Comparison of ENCODE assay signal across 15 cellular contexts in the genomic region with DNA sequence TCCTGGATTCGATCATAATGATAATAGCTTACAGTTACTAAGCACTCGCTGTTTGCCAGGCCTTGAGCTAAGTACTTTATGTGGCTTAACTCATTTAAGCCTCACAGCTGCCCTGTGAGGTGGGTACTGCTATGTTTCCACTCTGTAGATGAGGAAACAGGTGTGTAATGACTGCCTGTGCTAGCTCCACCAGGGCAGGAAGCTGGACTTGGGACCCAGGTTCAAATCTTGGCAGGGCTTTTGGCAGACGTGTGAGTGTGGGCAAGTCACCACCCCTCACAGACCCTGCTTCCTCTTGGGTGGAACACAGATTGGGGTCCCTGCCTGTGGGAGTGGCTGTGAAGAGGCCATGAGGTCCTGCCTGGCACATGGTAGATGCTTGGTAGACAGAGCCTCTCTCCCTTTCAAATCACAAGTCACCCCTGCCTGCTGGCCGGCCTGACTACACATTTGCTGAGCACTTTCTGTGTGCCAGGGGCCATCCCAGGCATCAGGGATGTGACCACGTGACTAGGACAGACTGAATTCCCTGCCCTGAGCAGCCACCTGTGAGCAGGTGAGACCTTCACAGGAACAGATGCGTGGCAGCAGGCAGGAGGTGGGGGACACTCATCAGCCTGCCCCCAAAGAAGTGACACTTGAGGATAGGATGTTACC. TPM values are rescaled to one million over a fixed set of nuclear protein-coding genes. Genes with fewer than 3 reads are reported as not detected.
A peak's percentile ranks its signal among the peaks of the same experiment; 100 is the strongest.
DNase-seq lines count a peak whose midpoint lies in the region; ATAC-seq and TF ChIP-seq lines count a peak whose summit lies in the region.
"Had no signal": no experiment of that assay in that cellular context is flagged by ENCODE, and none has a peak within 500 bp of the region (broad histone marks: within the 10 kb centered on the region; RNA-seq: fewer than 3 reads in every experiment).

No MANE protein-coding gene starts in this region.

- WGBS in gastroesophageal sphincter (ENCODE audit: low coverage in 1 of 2), 2 donors = 54 to 67% methylated on average over 2 to 3 of the region's 6 CpGs
- 87% methylated on average over 6 of the region's 6 CpGs for WGBS in smooth muscle cell (ENCODE audit: low lambda C conversion rate)

- ATAC-seq in gastroesophageal sphincter = no peak
- no peak for ATAC-seq in stimulated activated effector memory CD8-positive, alpha-beta T cell treated with anti-CD3 and anti-CD28 coated beads, Interleukin-12 subunit alpha, Interleukin-12 subunit beta, amount 100 ng/mL, for 72 hours

- H3K27ac ChIP-seq in gastroesophageal sphincter (peak overlapping the region in 3 of 4 donors; percentile 16 to 61 (median 23)), smooth muscle cell (ENCODE audit: low read depth) (no peak overlapping the region)
- H3K27ac ChIP-seq: PC-9 had no signal

- H3K4me3 ChIP-seq in gastroesophageal sphincter (peak overlapping the region in 1 of 2 donors; percentile 64), smooth muscle cell (no peak overlapping the region)
- H3K4me3 ChIP-seq: PC-9 had no signal

- H3K4me1 ChIP-seq in gastroesophageal sphincter (peaks cover 0 to 92% (median 35%) of the 10 kb centered on the region in 3 donors), smooth muscle cell (ENCODE audit: low read depth) (peaks cover 7% of the 10 kb centered on the region)

- no peak overlapping the region for H2AFZ ChIP-seq in smooth muscle cell (ENCODE audit: low read depth)
- H2AFZ ChIP-seq: PC-9 had no signal

- peaks cover 27% of the 10 kb centered on the region for H3K4me1 Mint-ChIP-seq in stimulated activated effector memory CD8-positive, alpha-beta T cell treated with anti-CD3 and anti-CD28 coated beads, Interleukin-12 subunit alpha, Interleukin-12 subunit beta, amount 100 ng/mL, for 72 hours

- TF ChIP-seq POLR2A in gastroesophageal sphincter (IDR thresholded peaks at IDR 0.05) = no peak

- H3K4me2 ChIP-seq in smooth muscle cell = no peak overlapping the region

- H3K36me3 Mint-ChIP-seq in stimulated activated effector memory CD8-positive, alpha-beta T cell treated with anti-CD3 and anti-CD28 coated beads, Interleukin-12 subunit alpha, Interleukin-12 subunit beta, amount 100 ng/mL, for 72 hours = no peaks in the 10 kb centered on the region

- no peak overlapping the region for H3K9ac ChIP-seq in smooth muscle cell (ENCODE audit: low read depth)

- no peak for TF ChIP-seq EP300 in gastroesophageal sphincter (IDR thresholded peaks at IDR 0.05)

- H3K9me3 Mint-ChIP-seq in stimulated activated effector memory CD8-positive, alpha-beta T cell treated with anti-CD3 and anti-CD28 coated beads, Interleukin-12 subunit alpha, Interleukin-12 subunit beta, amount 100 ng/mL, for 72 hours = no peaks in the 10 kb centered on the region
- H3K9me3 Mint-ChIP-seq: T-helper 1 cell treated with Interleukin-12 subunit alpha and Interleukin-12 subunit beta and Interleukin-4 antibody, amounts not matched to agents 30 μg/mL and 1 μg/mL, for 36 hours had no signal

- H3K9me3 ChIP-seq in gastroesophageal sphincter = no peaks in the 10 kb centered on the region
- no peaks in the 10 kb centered on the region for H3K9me3 ChIP-seq in smooth muscle cell (replicated peaks; ENCODE audit: low read depth)
- H3K9me3 ChIP-seq: left lung, pancreas had no signal

- H3K27me3 ChIP-seq in gastroesophageal sphincter (peaks cover 72% of the 10 kb centered on the region), smooth muscle cell (ENCODE audit: low read depth) (peaks cover 74% of the 10 kb centered on the region)

- no peak overlapping the region for H3K4me3 Mint-ChIP-seq in stimulated activated effector memory CD8-positive, alpha-beta T cell treated with anti-CD3 and anti-CD28 coated beads, Interleukin-12 subunit alpha, Interleukin-12 subunit beta, amount 100 ng/mL, for 72 hours

- peak overlapping the region; percentile 81 for H3K27ac Mint-ChIP-seq in stimulated activated effector memory CD8-positive, alpha-beta T cell treated with anti-CD3 and anti-CD28 coated beads, Interleukin-12 subunit alpha, Interleukin-12 subunit beta, amount 100 ng/mL, for 72 hours

- H3K79me2 ChIP-seq in smooth muscle cell (ENCODE audit: low read depth) = no peaks in the 10 kb centered on the region

- no peaks in the 10 kb centered on the region for H3K36me3 ChIP-seq in gastroesophageal sphincter
- H3K36me3 ChIP-seq in smooth muscle cell (ENCODE audit: low read depth) = no peaks in the 10 kb centered on the region
- H3K36me3 ChIP-seq: left lung, pancreas had no signal

- H4K20me1 ChIP-seq in smooth muscle cell (ENCODE audit: low read depth) = no peaks in the 10 kb centered on the region

- H3F3A ChIP-seq in smooth muscle cell (ENCODE audit: low read depth) = no peaks in the 10 kb centered on the region

- no peak for TF ChIP-seq CTCF in gastroesophageal sphincter (IDR thresholded peaks at IDR 0.05)
- TF ChIP-seq CTCF in smooth muscle cell (IDR thresholded peaks at IDR 0.05; ENCODE audit: borderline replicate concordance, insufficient read depth, poor library complexity, severe bottlenecking) = no peak

- DNase-seq in activated effector memory CD4-positive, alpha-beta T cell treated with anti-CD3 and anti-CD28 coated beads, Interleukin-2, amount 50 U/mL, for 16 hours = peak; percentile 61
- DNase-seq in activated effector memory CD4-positive, alpha-beta T cell treated with Interleukin-2 at 50 U/mL for 16 hours = no peak
- peak; percentile 53 for DNase-seq in NCI-H510A treated with DMSO at 0.1 percent for 48 hours (lab: John Stamatoyannopoulos, UW)
- DNase-seq in stimulated activated effector memory CD8-positive, alpha-beta T cell treated with anti-CD3 and anti-CD28 coated beads, Interleukin-12 subunit alpha, Interleukin-12 subunit beta, amount 100 ng/mL, for 72 hours (ENCODE audit: low spot score in 2 of 2) = no peak
- no peak for DNase-seq in activated gamma-delta T cell treated with Interleukin-2 at 50 U/mL for 16 hours
- DNase-seq in smooth muscle cell (lab: John Stamatoyannopoulos, UW; ENCODE audit: unreplicated experiment) = no peak
- DNase-seq in DMS 273 (lab: John Stamatoyannopoulos, UW; ENCODE audit: unreplicated experiment) = no peak
- DNase-seq: effector memory CD4-positive, alpha-beta T cell; left lung; NCI-H1694; PC-9 had no signal

RNA-seq across cellular contexts. Expression of a gene that starts 3.7 kb away (rescaled TPM):
- total RNA-seq in gastroesophageal sphincter (10 to 100 TPM in 1 of 4 donors, 1 to 10 TPM in 3; 4.8 to 10.3 (median 6.5) TPM), smooth muscle cell (not detected in 2 replicates)
- 0.26 TPM in 1 of 2 replicates, not detected in the other for polyA plus RNA-seq in smooth muscle cell

RNA-seq across cellular contexts. Expression of a gene that starts 10.9 kb away (rescaled TPM):
- 1 to 10 TPM in 3 of 4 donors, under 1 TPM in 1; 0.96 to 3.3 (median 2.3) TPM for total RNA-seq in gastroesophageal sphincter
- total RNA-seq in smooth muscle cell = 0.49 and 0.67 TPM in 2 replicates
- polyA plus RNA-seq in smooth muscle cell = 0.85 and 0.89 TPM in 2 replicates

RNA-seq across cellular contexts. Expression of a gene that starts 55.8 kb away (rescaled TPM):
- not detected for total RNA-seq in gastroesophageal sphincter
- not detected in 2 replicates for total RNA-seq in smooth muscle cell
- not detected in 2 replicates for polyA plus RNA-seq in smooth muscle cell
- total RNA-seq: activated CD8-positive, alpha-beta memory T cell treated with anti-CD3 and anti-CD28 coated beads for 36 hours; pancreas; PC-9 had no signal

Comparison
In these comparisons a context has a peak if more than half of its experiments do, and no peak if none do; other contexts are left out.
1. DNase-seq: peak in activated effector memory CD4-positive, alpha-beta T cell treated with anti-CD3 and anti-CD28 coated beads, Interleukin-2, amount 50 U/mL, for 16 hours (single experiment) and NCI-H510A treated with DMSO at 0.1 percent for 48 hours (single experiment); none in activated effector memory CD4-positive, alpha-beta T cell treated with Interleukin-2 at 50 U/mL for 16 hours (single experiment), stimulated activated effector memory CD8-positive, alpha-beta T cell treated with anti-CD3 and anti-CD28 coated beads, Interleukin-12 subunit alpha, Interleukin-12 subunit beta, amount 100 ng/mL, for 72 hours (0 of 2), activated gamma-delta T cell treated with Interleukin-2 at 50 U/mL for 16 hours (single experiment), smooth muscle cell (single experiment) and DMS 273 (single experiment).